ENCODE assay signal across 2 cellular contexts in genomic region chr18:61980355-61980754, GRCh38.
A peak's percentile ranks its signal among the peaks of the same experiment; 100 is the strongest.
TF ChIP-seq lines count a peak whose summit lies in the region.

No MANE protein-coding gene starts in this region.

TF ChIP-seq in liver, 16 proteins besides CTCF, POLR2A, EP300 and RAD21 (continued from another document):
- TF ChIP-seq ZBTB33 (IDR thresholded peaks at IDR 0.05) (no peak), FOXA1 (IDR thresholded peaks at IDR 0.05) (no peak), JUND (IDR thresholded peaks at IDR 0.05) (no peak), SP1 (IDR thresholded peaks at IDR 0.05) (peak; percentile 13), HNF4G (IDR thresholded peaks at IDR 0.05) (no peak), EGR1 (IDR thresholded peaks at IDR 0.05; ENCODE audit: low read depth in 2 of 2) (no peak), HNF4A (conservative IDR thresholded peaks at IDR 0.05) (peak; percentile 14 to 48)
- TF ChIP-seq, protein P1, sequence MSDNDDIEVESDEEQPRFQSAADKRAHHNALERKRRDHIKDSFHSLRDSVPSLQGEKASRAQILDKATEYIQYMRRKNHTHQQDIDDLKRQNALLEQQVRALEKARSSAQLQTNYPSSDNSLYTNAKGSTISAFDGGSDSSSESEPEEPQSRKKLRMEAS (IDR thresholded peaks at IDR 0.05), result peak; percentile 31

TF ChIP-seq in HepG2, 621 proteins besides CTCF, POLR2A, EP300 and RAD21 (continued from another document):
- TF ChIP-seq MED1 (CRISPR knock-in tag; IDR thresholded peaks at IDR 0.05) (no peak), NR2F6 (IDR thresholded peaks at IDR 0.05) (no peak), NR2F6 (CRISPR knock-in tag; IDR thresholded peaks at IDR 0.05) (no peak), HNRNPK (IDR thresholded peaks at IDR 0.05; ENCODE audit: low read depth, low read length, poor library complexity, severe bottlenecking) (no peak), IRF2 (CRISPR knock-in tag; IDR thresholded peaks at IDR 0.05) (no peak), ZSCAN29 (CRISPR knock-in tag; conservative IDR thresholded peaks at IDR 0.05) (no peak), SOX6 (IDR thresholded peaks at IDR 0.05) (no peak), SOX6 (CRISPR knock-in tag; IDR thresholded peaks at IDR 0.05) (no peak), ZNF740 (CRISPR knock-in tag; IDR thresholded peaks at IDR 0.05) (no peak), FOXK2 (IDR thresholded peaks at IDR 0.05) (no peak)
